In genomic region chr20:297098-297924, GRCh38 we compare ENCODE assay signal across 8 cellular contexts. TPM values are rescaled to one million over a fixed set of nuclear protein-coding genes. Genes with fewer than 3 reads are reported as not detected.
DNase-seq lines count a peak whose midpoint lies in the region; TF ChIP-seq lines count a peak whose summit lies in the region.

TSS of gene ZCCHC3 (plus strand) at chr20:297570. CDS start at chr20:297587, 17 bp downstream.

- peak; percentile 86 for DNase-seq in HEK293T (ENCODE audit: extremely low spot score)
- DNase-seq in MV-4-11 (lab: John Stamatoyannopoulos, UW) = peak; percentile 93
- DNase-seq in SK-N-DZ (ENCODE audit: low spot score) = peak; percentile 93
- peak; percentile 88 for DNase-seq in activated naive CD4-positive, alpha-beta T cell treated with anti-CD3 and anti-CD28 coated beads, Interleukin-2, amount 10 ng/mL, durations not matched to agents 7 days and 5 days
- DNase-seq in germinal center (ENCODE audit: low spot score) = peak; percentile 85
- peak; percentile 72 for DNase-seq in occipital lobe (lab: John Stamatoyannopoulos, UW)

- peak within 1 kb of the TSS; percentile 100 for H3K27ac Mint-ChIP-seq in activated naive CD4-positive, alpha-beta T cell treated with anti-CD3 and anti-CD28 coated beads, Interleukin-2, amount 10 ng/mL, durations not matched to agents 7 days and 5 days

- H3K9me3 Mint-ChIP-seq in activated naive CD4-positive, alpha-beta T cell treated with anti-CD3 and anti-CD28 coated beads, Interleukin-2, amount 10 ng/mL, durations not matched to agents 7 days and 5 days = no peaks in the 10 kb centered on the region

- H3K27ac ChIP-seq in temporal lobe (ENCODE audit: low read depth, low read length) = peak within 1 kb of the TSS; percentile 82

- POLR2A ChIA-PET in HEK293T (lab: Yijun Ruan, JAX) = interaction anchor here (0.8 to 4.2 kb wide), 8 partner anchors 15 to 53 kb away, joined by 3 to 73 read pairs (median 4); partner anchors contain the start of gene SOX12

- CTCF ChIA-PET in HEK293T (lab: Yijun Ruan, JAX) = interaction anchor here (0.7 to 1.0 kb wide), 2 partner anchors 31 to 39 kb away, joined by 3 to 4 read pairs; no protein-coding TSS in a partner anchor
- CTCF ChIA-PET in activated naive CD4-positive, alpha-beta T cell treated with anti-CD3 and anti-CD28 coated beads, Interleukin-2, amount 10 ng/mL, durations not matched to agents 7 days and 5 days (lab: Charles Lee) = interaction anchor here (1.1 to 2.5 kb wide), 3 partner anchors 12 to 110 kb away, joined by 3 to 10 read pairs (median 3); no protein-coding TSS in a partner anchor

- peak within 1 kb of the TSS; percentile 98 for H3K4me3 Mint-ChIP-seq in activated naive CD4-positive, alpha-beta T cell treated with anti-CD3 and anti-CD28 coated beads, Interleukin-2, amount 10 ng/mL, durations not matched to agents 7 days and 5 days

- peak within 1 kb of the TSS; percentile 87 for H3K4me3 ChIP-seq in GM08714 (ENCODE audit: low read length)

- H3K36me3 Mint-ChIP-seq in activated naive CD4-positive, alpha-beta T cell treated with anti-CD3 and anti-CD28 coated beads, Interleukin-2, amount 10 ng/mL, durations not matched to agents 7 days and 5 days = peaks cover 40% of the 10 kb centered on the region

- peaks cover 50% of the 10 kb centered on the region for H3K4me1 Mint-ChIP-seq in activated naive CD4-positive, alpha-beta T cell treated with anti-CD3 and anti-CD28 coated beads, Interleukin-2, amount 10 ng/mL, durations not matched to agents 7 days and 5 days

- peaks cover 8% of the 10 kb centered on the region for H3K27me3 Mint-ChIP-seq in activated naive CD4-positive, alpha-beta T cell treated with anti-CD3 and anti-CD28 coated beads, Interleukin-2, amount 10 ng/mL, durations not matched to agents 7 days and 5 days

TF ChIP-seq in HEK293T, 16 proteins besides CTCF, POLR2A, EP300 and RAD21:
- no peak for TF ChIP-seq FOXA1 (IDR thresholded peaks at IDR 0.05)
- no peak for TF ChIP-seq SUZ12 (IDR thresholded peaks at IDR 0.05)
- TF ChIP-seq ELF4 (IDR thresholded peaks at IDR 0.05) = no peak
- TF ChIP-seq HDGF (IDR thresholded peaks at IDR 0.05; ENCODE audit: borderline replicate concordance) = no peak
- TF ChIP-seq CTBP1 (IDR thresholded peaks at IDR 0.05; ENCODE audit: borderline replicate concordance) = peak; percentile 76
- TF ChIP-seq L3MBTL2 (conservative IDR thresholded peaks at IDR 0.05) = peak; percentile 92
- peak; percentile 99 for TF ChIP-seq ZNF384 (IDR thresholded peaks at IDR 0.05)
- no peak for TF ChIP-seq TARDBP (IDR thresholded peaks at IDR 0.05)
- TF ChIP-seq BHLHE40 (IDR thresholded peaks at IDR 0.05; ENCODE audit: borderline replicate concordance) = no peak
- TF ChIP-seq FOXK2 (IDR thresholded peaks at IDR 0.05) = no peak
- TF ChIP-seq SP1 (IDR thresholded peaks at IDR 0.05) = no peak
- peak; percentile 52; the same call in 1 of the 2 replicates for TF ChIP-seq NFRKB (IDR thresholded peaks at IDR 0.05)
- no peak for TF ChIP-seq ARNT (IDR thresholded peaks at IDR 0.05)
- 0 out of 2 replicates have a peak, but pooled peaks have one; percentile 38 for TF ChIP-seq LEF1 (IDR thresholded peaks at IDR 0.05; ENCODE audit: borderline replicate concordance)
- TF ChIP-seq FOXM1 (IDR thresholded peaks at IDR 0.05; ENCODE audit: borderline replicate concordance) = no peak
- no peak for TF ChIP-seq PKNOX1 (IDR thresholded peaks at IDR 0.05)

RNA-seq across cellular contexts. Expression of gene ZCCHC3, which starts in this region (rescaled TPM):
- 15.5 and 26.9 TPM in 2 replicates for polyA plus RNA-seq in SK-N-DZ (2014; cell fraction: cytosol; rRNA removed)
- 18.5 and 21.7 TPM in 2 replicates for polyA plus RNA-seq in SK-N-DZ (2014; cell fraction: nucleus; rRNA removed)
- total RNA-seq in occipital lobe = 27.0 TPM
- 14.3 TPM for total RNA-seq in temporal lobe

Comparison
In these comparisons a context has a peak if more than half of its experiments do, and no peak if none do; other contexts are left out.
1. Peak in every context shown above with its lines: DNase-seq, H3K4me3 ChIP-seq and H3K27ac ChIP-seq.